16 cellular contexts compared by ENCODE assay signal in genomic region chr9:81145331-81145963, GRCh38.
"Had no signal": no experiment of that assay in that cellular context is flagged by ENCODE, and none has a peak within 500 bp of the region (broad histone marks: within the 10 kb centered on the region; RNA-seq: fewer than 3 reads in every experiment).

No MANE protein-coding gene starts in this region.

- H3K27me3 Mint-ChIP-seq: activated naive CD8-positive, alpha-beta T cell treated with anti-CD3 and anti-CD28 coated beads, Interleukin-2, amount 50 U/mL, for 24 hours; activated T-helper 17 cell treated with anti-CD3 and anti-CD28 coated beads, Interleukin-2, amount 50 U/mL, for 72 hours; stimulated activated memory B cell treated with anti-CD40 and anti-IgM and Interleukin-4, amounts not matched to agents 10 μg/mL and 1 μg/mL and 100 μg/mL, for 72 hours had no signal

- H3K4me3 ChIP-seq: ascending aorta, cardiac muscle cell, tibial artery had no signal

- H3K36me3 ChIP-seq: ascending aorta, cardiac muscle cell, tibial artery had no signal

- H3K4me1 Mint-ChIP-seq: activated T-helper 17 cell treated with anti-CD3 and anti-CD28 coated beads, Interleukin-2, amount 50 U/mL, for 72 hours; neural crest cell; stimulated activated memory B cell treated with anti-CD40 and anti-IgM and Interleukin-4, amounts not matched to agents 10 μg/mL and 1 μg/mL and 100 μg/mL, for 72 hours had no signal

- H3K27ac ChIP-seq: ascending aorta, cardiac muscle cell, parathyroid adenoma, tibial artery had no signal

- H2AFZ ChIP-seq: parathyroid adenoma had no signal

- H3K9me3 ChIP-seq: ascending aorta, tibial artery had no signal

- H3K4me1 ChIP-seq: ascending aorta, parathyroid adenoma, tibial artery had no signal

- H3K27me3 ChIP-seq: ascending aorta, cardiac muscle cell, tibial artery had no signal

- H3K9ac ChIP-seq: parathyroid adenoma had no signal

- H3K36me3 Mint-ChIP-seq: stimulated activated memory B cell treated with anti-CD40 and anti-IgM and Interleukin-4, amounts not matched to agents 10 μg/mL and 1 μg/mL and 100 μg/mL, for 72 hours had no signal

- H3K27ac Mint-ChIP-seq: activated naive CD8-positive, alpha-beta T cell treated with anti-CD3 and anti-CD28 coated beads, Interleukin-2, amount 50 U/mL, for 24 hours; activated T-helper 17 cell treated with anti-CD3 and anti-CD28 coated beads, Interleukin-2, amount 50 U/mL, for 72 hours; stimulated activated memory B cell treated with anti-CD40 and anti-IgM and Interleukin-4, amounts not matched to agents 10 μg/mL and 1 μg/mL and 100 μg/mL, for 72 hours had no signal

- H3K79me2 ChIP-seq: parathyroid adenoma had no signal

- ATAC-seq: activated CD4-positive, CD25-positive, alpha-beta regulatory T cell treated with anti-CD3 and anti-CD28 coated beads, Interleukin-2, amount 50 U/mL, for 24 hours; activated naive CD8-positive, alpha-beta T cell treated with anti-CD3 and anti-CD28 coated beads, Interleukin-2, amount 50 U/mL, for 24 hours; activated T-helper 17 cell treated with anti-CD3 and anti-CD28 coated beads, Interleukin-2, amount 50 U/mL, for 72 hours; esophagus mucosa; stimulated activated memory B cell treated with anti-CD40 and anti-IgM and Interleukin-4, amounts not matched to agents 10 μg/mL and 1 μg/mL and 100 μg/mL, for 72 hours had no signal

- H3K4me3 Mint-ChIP-seq: activated naive CD8-positive, alpha-beta T cell treated with anti-CD3 and anti-CD28 coated beads, Interleukin-2, amount 50 U/mL, for 24 hours; activated T-helper 17 cell treated with anti-CD3 and anti-CD28 coated beads, Interleukin-2, amount 50 U/mL, for 72 hours; neural crest cell; stimulated activated memory B cell treated with anti-CD40 and anti-IgM and Interleukin-4, amounts not matched to agents 10 μg/mL and 1 μg/mL and 100 μg/mL, for 72 hours had no signal

- DNase-seq: activated CD4-positive, alpha-beta T cell treated with anti-CD3 and anti-CD28 coated beads, Interleukin-2, amount 50 U/mL, for 1 hour; activated naive CD4-positive, alpha-beta T cell treated with Interleukin-2 at 50 U/mL for 16 hours; activated naive CD8-positive, alpha-beta T cell treated with anti-CD3 and anti-CD28 coated beads, Interleukin-2, amount 50 U/mL, for 24 hours; activated T-cell treated with anti-CD3 and anti-CD28 coated beads for 4 hours; hypothalamus; stimulated activated CD4-positive, alpha-beta T cell treated with anti-CD3 and anti-CD28 coated beads, Interleukin-2, amount 100 ng/mL, for 48 hours; SW 1271; tibial artery had no signal
